Comparison of ENCODE assay signal across 11 cellular contexts in genomic region chrX:17869580-17869979, GRCh38. TPM values are rescaled to one million over a fixed set of nuclear protein-coding genes. Genes with fewer than 3 reads are reported as not detected.
"Had no signal": no experiment of that assay in that cellular context is flagged by ENCODE, and none has a peak within 500 bp of the region (broad histone marks: within the 10 kb centered on the region; RNA-seq: fewer than 3 reads in every experiment).

No MANE protein-coding gene starts in this region.

- FAIRE-seq: H1, H54 had no signal

- DNase-seq: GM23248, GOT3, H7, H9, HCEC 1CT, HFFc6 had no signal

- H3K4me1 Mint-ChIP-seq: GM23338, H9 had no signal

- H3K4me2 ChIP-seq: GM23338 had no signal

- H3K9me3 ChIP-seq: HAP-1 had no signal

- H3K36me3 ChIP-seq: HAP-1 had no signal

- H3K27ac Mint-ChIP-seq: GM23338, H9, HFFc6 had no signal

- H3K4me1 ChIP-seq: HAP-1 had no signal

- H3K4me3 Mint-ChIP-seq: GM23338, H9, HFFc6 had no signal

- ATAC-seq: GM23338, HCT116 had no signal

- H3K9me3 Mint-ChIP-seq: GM23338, HFFc6 had no signal

- H3K4me3 ChIP-seq: GM23248, GM23338, HAP-1 had no signal

- H3K9ac ChIP-seq: GM23248 had no signal

- H3K27ac ChIP-seq: GM23248 had no signal

- H2AFZ ChIP-seq: GM23248, GM23338 had no signal

RNA-seq across cellular contexts. Expression of gene RAI2, which starts 8.5 kb away (rescaled TPM):
- total RNA-seq: GM23248, HFFc6 had no signal
- polyA plus RNA-seq: GM23248 had no signal
